8 cellular contexts compared by ENCODE assay signal in the genomic region with DNA sequence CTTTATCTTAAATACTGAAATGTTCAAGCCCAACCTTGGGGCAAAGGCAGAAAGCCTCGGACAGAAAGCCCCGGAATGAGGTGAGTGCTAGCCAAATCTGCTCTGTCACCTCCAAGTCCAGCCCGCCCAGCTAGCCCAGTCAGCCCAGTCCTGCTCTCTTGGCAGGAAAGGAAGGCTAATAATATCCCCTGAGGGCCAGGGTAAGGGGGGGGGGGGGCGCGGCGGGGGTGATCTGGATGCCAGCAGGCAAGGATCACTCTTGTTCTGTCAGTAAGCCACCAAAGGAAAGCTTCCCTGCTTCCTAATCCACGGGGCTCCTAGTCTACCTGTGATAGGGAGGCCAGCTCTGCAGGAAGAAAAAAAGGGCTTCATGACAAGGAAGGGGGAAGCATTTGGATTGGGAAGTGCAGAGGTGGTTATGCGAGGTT. TPM values are rescaled to one million over a fixed set of nuclear protein-coding genes. Genes with fewer than 3 reads are reported as not detected.
A peak's percentile ranks its signal among the peaks of the same experiment; 100 is the strongest.
DNase-seq lines count a peak whose midpoint lies in the region; ATAC-seq and TF ChIP-seq lines count a peak whose summit lies in the region.

No MANE protein-coding gene starts in this region.

- H2AFZ ChIP-seq in ACC112 (ENCODE audit: low read length, unreplicated experiment) = peak overlapping the region; percentile 55

- intact Hi-C loops in activated T-helper 1 cell treated with anti-CD3 and anti-CD28 coated beads, Interleukin-12 subunit alpha, Interleukin-12 subunit beta, Interleukin-2, Interleukin-4 antibody, amounts not matched to agents 30 ng/mL and 10 ng/mL and 1 ng/mL, durations not matched to agents 14 hours and 24 hours and 36 hours (cut with micrococcal nuclease) = loop anchor here (5.0 kb wide), 2 partner anchors 277 to 507 kb away; partner anchors contain the start of gene AAR2
- intact Hi-C loops in posterior vena cava (cut with DNase I) = no loop called here

- H3K36me3 Mint-ChIP-seq in activated T-helper 1 cell treated with anti-CD3 and anti-CD28 coated beads, Interleukin-12 subunit alpha, Interleukin-12 subunit beta, Interleukin-2, Interleukin-4 antibody, amounts not matched to agents 30 ng/mL and 10 ng/mL and 1 ng/mL, durations not matched to agents 14 hours and 24 hours and 36 hours (ENCODE audit: low read depth) = peaks cover 2% of the 10 kb centered on the region

- H3K4me1 Mint-ChIP-seq in activated T-helper 1 cell treated with anti-CD3 and anti-CD28 coated beads, Interleukin-12 subunit alpha, Interleukin-12 subunit beta, Interleukin-2, Interleukin-4 antibody, amounts not matched to agents 30 ng/mL and 10 ng/mL and 1 ng/mL, durations not matched to agents 14 hours and 24 hours and 36 hours (ENCODE audit: low read depth) = peaks cover 27% of the 10 kb centered on the region

- H3K27me3 Mint-ChIP-seq in activated T-helper 1 cell treated with anti-CD3 and anti-CD28 coated beads, Interleukin-12 subunit alpha, Interleukin-12 subunit beta, Interleukin-2, Interleukin-4 antibody, amounts not matched to agents 30 ng/mL and 10 ng/mL and 1 ng/mL, durations not matched to agents 14 hours and 24 hours and 36 hours (ENCODE audit: insufficient read depth) = peaks cover 6% of the 10 kb centered on the region

- peak overlapping the region; percentile 91 for H3K4me3 Mint-ChIP-seq in activated T-helper 1 cell treated with anti-CD3 and anti-CD28 coated beads, Interleukin-12 subunit alpha, Interleukin-12 subunit beta, Interleukin-2, Interleukin-4 antibody, amounts not matched to agents 30 ng/mL and 10 ng/mL and 1 ng/mL, durations not matched to agents 14 hours and 24 hours and 36 hours

- no peak for TF ChIP-seq CTCF in cardiac muscle cell (IDR thresholded peaks at IDR 0.05; ENCODE audit: low read depth, low read length)
- TF ChIP-seq CTCF in retinal pigment epithelial cell (conservative IDR thresholded peaks at IDR 0.05; ENCODE audit: low read depth, low read length) = no peak

- H3K27ac Mint-ChIP-seq in activated T-helper 1 cell treated with anti-CD3 and anti-CD28 coated beads, Interleukin-12 subunit alpha, Interleukin-12 subunit beta, Interleukin-2, Interleukin-4 antibody, amounts not matched to agents 30 ng/mL and 10 ng/mL and 1 ng/mL, durations not matched to agents 14 hours and 24 hours and 36 hours = peak overlapping the region; percentile 22

- H3K36me3 ChIP-seq in ACC112 (ENCODE audit: insufficient read depth, low read length) (no peaks in the 10 kb centered on the region), H7 (replicated peaks; ENCODE audit: control insufficient read depth, insufficient read depth, low read length) (no peaks in the 10 kb centered on the region), cardiac muscle cell (no peaks in the 10 kb centered on the region)

- H3K4me3 ChIP-seq in ACC112 (ENCODE audit: low read depth, low read length) = peak overlapping the region; percentile 79
- peak overlapping the region; percentile 82 for H3K4me3 ChIP-seq in H7 (ENCODE audit: insufficient read depth, low read depth, low read length)
- H3K4me3 ChIP-seq in cardiac muscle cell = peak overlapping the region; percentile 67
- peak overlapping the region; percentile 74 for H3K4me3 ChIP-seq in retinal pigment epithelial cell (ENCODE audit: low read length)

- H3K79me2 ChIP-seq in ACC112 (ENCODE audit: control insufficient read depth, insufficient read depth, low read length, unreplicated experiment) = no peaks in the 10 kb centered on the region

- H3K27ac ChIP-seq in ACC112 (ENCODE audit: low read depth, low read length) = 0 out of 2 replicates have a peak overlapping the region, but pooled peaks have one; percentile 12
- H3K27ac ChIP-seq in cardiac muscle cell = peak overlapping the region; percentile 14

- no peaks in the 10 kb centered on the region for H3K9me3 Mint-ChIP-seq in activated T-helper 1 cell treated with anti-CD3 and anti-CD28 coated beads, Interleukin-12 subunit alpha, Interleukin-12 subunit beta, Interleukin-2, Interleukin-4 antibody, amounts not matched to agents 30 ng/mL and 10 ng/mL and 1 ng/mL, durations not matched to agents 14 hours and 24 hours and 36 hours

- H3K27me3 ChIP-seq in ACC112 (ENCODE audit: insufficient read depth, low read length) (no peaks in the 10 kb centered on the region), H7 (ENCODE audit: control insufficient read depth, insufficient read depth, low read length) (no peaks in the 10 kb centered on the region), cardiac muscle cell (no peaks in the 10 kb centered on the region)

- no peak for ATAC-seq in GM19463 (IDR thresholded peaks at IDR 0.05; ENCODE audit: unreplicated experiment)
- ATAC-seq in GM19324 (IDR thresholded peaks at IDR 0.05; ENCODE audit: low FRiP score, unreplicated experiment) = no peak

- DNase-seq in H7 = peak; percentile 82
- DNase-seq in activated T-helper 1 cell treated with anti-CD3 and anti-CD28 coated beads, Interleukin-12 subunit alpha, Interleukin-12 subunit beta, Interleukin-2, Interleukin-4 antibody, amounts not matched to agents 30 ng/mL and 10 ng/mL and 1 ng/mL, durations not matched to agents 14 hours and 24 hours and 36 hours (ENCODE audit: low spot score) = no peak
- peak; percentile 38 to 43 for DNase-seq in cardiac muscle cell (ENCODE audit: low read depth in 1 of 2, low spot score in 1 of 2)
- DNase-seq in retinal pigment epithelial cell (ENCODE audit: low read depth) = no peak
- DNase-seq in posterior vena cava (ENCODE audit: low spot score) = no peak

- peaks cover 14% of the 10 kb centered on the region for H3K4me1 ChIP-seq in ACC112 (ENCODE audit: control insufficient read depth, insufficient read depth, low read length, unreplicated experiment)
- H3K4me1 ChIP-seq in cardiac muscle cell (ENCODE audit: low read depth) = peaks cover 5% of the 10 kb centered on the region

- H3K9me3 ChIP-seq in cardiac muscle cell (ENCODE audit: low read depth) = no peaks in the 10 kb centered on the region

RNA-seq across cellular contexts. Expression of gene NDRG3, which starts 1.1 kb away (rescaled TPM):
- 23.2 and 24.1 TPM in 2 replicates for total RNA-seq in H7 (2014; rRNA removed; shearing (Covaris generic))
- total RNA-seq in activated T-helper 1 cell treated with anti-CD3 and anti-CD28 coated beads, Interleukin-12 subunit alpha, Interleukin-12 subunit beta, Interleukin-2, Interleukin-4 antibody, amounts not matched to agents 30 ng/mL and 10 ng/mL and 1 ng/mL, durations not matched to agents 14 hours and 24 hours and 36 hours = 21.3 and 21.9 TPM in 2 replicates
- 29.1 and 31.1 TPM in 2 replicates for total RNA-seq in cardiac muscle cell
- 43.4 and 58.7 TPM in 2 replicates for polyA plus RNA-seq in cardiac muscle cell
- total RNA-seq in posterior vena cava = 10 to 100 TPM; 24.2 to 24.9 TPM

RNA-seq across cellular contexts. Expression of gene DSN1, which starts 28.8 kb away (rescaled TPM):
- 36.7 and 44.3 TPM in 2 replicates for total RNA-seq in H7 (2014; rRNA removed; shearing (Covaris generic))
- total RNA-seq in activated T-helper 1 cell treated with anti-CD3 and anti-CD28 coated beads, Interleukin-12 subunit alpha, Interleukin-12 subunit beta, Interleukin-2, Interleukin-4 antibody, amounts not matched to agents 30 ng/mL and 10 ng/mL and 1 ng/mL, durations not matched to agents 14 hours and 24 hours and 36 hours = 23.2 and 29.0 TPM in 2 replicates
- total RNA-seq in cardiac muscle cell (10.2 and 13.7 TPM in 2 replicates), posterior vena cava (1 to 10 TPM; 7.1 to 7.2 TPM)
- 12.4 and 18.6 TPM in 2 replicates for polyA plus RNA-seq in cardiac muscle cell

Comparison
In these comparisons a context has a peak if more than half of its experiments do, and no peak if none do; other contexts are left out.
1. DNase-seq: peak in H7 (single experiment) and cardiac muscle cell (2 of 2); none in activated T-helper 1 cell treated with anti-CD3 and anti-CD28 coated beads, Interleukin-12 subunit alpha, Interleukin-12 subunit beta, Interleukin-2, Interleukin-4 antibody, amounts not matched to agents 30 ng/mL and 10 ng/mL and 1 ng/mL, durations not matched to agents 14 hours and 24 hours and 36 hours (single experiment), retinal pigment epithelial cell (single experiment) and posterior vena cava (single experiment).
2. Peak in every context shown above with its lines, with median percentiles within 50 percentile points of each other: H3K4me3 ChIP-seq.